Comparison of ENCODE assay signal across 19 cellular contexts in the genomic region with DNA sequence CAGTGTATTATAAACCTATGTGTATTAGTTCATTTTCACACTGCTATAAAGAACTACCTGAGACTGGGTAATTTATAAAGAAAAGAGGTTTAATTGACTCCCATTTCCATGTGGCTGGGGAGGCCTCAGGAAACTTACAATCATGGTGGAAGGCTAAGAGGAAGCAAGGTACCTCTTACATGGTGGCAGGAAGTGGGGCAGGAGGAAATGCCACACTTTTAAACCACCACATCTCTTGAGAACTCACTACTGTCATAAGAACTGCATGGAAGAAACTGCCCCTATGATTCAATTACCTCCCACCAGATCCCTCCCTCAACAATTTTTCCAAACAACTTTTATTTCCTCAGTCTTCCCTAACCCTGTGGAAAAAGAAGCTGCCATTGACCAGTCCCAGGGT.
"Had no signal": no experiment of that assay in that cellular context is flagged by ENCODE, and none has a peak within 500 bp of the region (broad histone marks: within the 10 kb centered on the region; RNA-seq: fewer than 3 reads in every experiment).

No MANE protein-coding gene starts in this region.

- ATAC-seq: activated naive CD4-positive, alpha-beta T cell treated with anti-CD3 and anti-CD28 coated beads, Interleukin-2, amount 50 U/mL, for 72 hours; body of pancreas; right lobe of liver; stimulated activated naive CD8-positive, alpha-beta T cell treated with anti-CD3 and anti-CD28 coated beads, Interleukin-15, amount 100 ng/mL, for 72 hours had no signal

- H3K9me3 ChIP-seq: body of pancreas, right lobe of liver, suprapubic skin, transverse colon, vagina had no signal

- H2AFZ ChIP-seq: parathyroid adenoma had no signal

- H3K4me1 ChIP-seq: body of pancreas, parathyroid adenoma, right lobe of liver, suprapubic skin, transverse colon, vagina had no signal

- DNase-seq: activated B cell treated with CpG ODN at 0.5 μM for 24 hours; activated CD4-positive, alpha-beta T cell treated with anti-CD3 and anti-CD28 coated beads for 48 hours; activated effector memory CD4-positive, alpha-beta T cell treated with Interleukin-2 at 50 U/mL for 16 hours; activated T-cell treated with anti-CD3 and anti-CD28 coated beads, Interleukin-2, amount 50 U/mL, for 1 hour; body of pancreas; mesenchymal stem cell; right lobe of liver; small intestine; stimulated activated CD4-positive, alpha-beta T cell treated with anti-CD3 and anti-CD28 coated beads, Interleukin-15, amount 100 ng/mL, for 24 hours; stimulated activated CD4-positive, alpha-beta T cell treated with anti-CD3 and anti-CD28 coated beads, Interleukin-2, amount 100 ng/mL, for 48 hours; stimulated activated naive CD8-positive, alpha-beta T cell treated with anti-CD3 and anti-CD28 coated beads, Interleukin-15, amount 100 ng/mL, for 72 hours; SW 1271; transverse colon had no signal

- H3K36me3 ChIP-seq: right lobe of liver, suprapubic skin, transverse colon, vagina had no signal

- H3K4me3 Mint-ChIP-seq: activated B cell treated with CpG ODN at 0.5 μM for 24 hours; natural killer cell treated with Interleukin-12 subunit alpha and Interleukin-12 subunit beta and Interleukin-15 and Interleukin-18, amount 100 ng/mL, for 72 hours; stimulated activated naive CD8-positive, alpha-beta T cell treated with anti-CD3 and anti-CD28 coated beads, Interleukin-15, amount 100 ng/mL, for 72 hours; T-helper 2 cell treated with Interferon-gamma antibody and Interleukin-4, amounts not matched to agents 5 μg/mL and 100 μg/mL, for 36 hours had no signal

- H3K36me3 Mint-ChIP-seq: activated naive CD4-positive, alpha-beta T cell treated with anti-CD3 and anti-CD28 coated beads, Interleukin-2, amount 50 U/mL, for 72 hours; natural killer cell treated with Interleukin-12 subunit alpha and Interleukin-12 subunit beta and Interleukin-15 and Interleukin-18, amount 100 ng/mL, for 72 hours had no signal

- H3K79me2 ChIP-seq: parathyroid adenoma had no signal

- H3K27ac ChIP-seq: body of pancreas, parathyroid adenoma, right lobe of liver, suprapubic skin, transverse colon, vagina had no signal

- H3K9me3 Mint-ChIP-seq: activated B cell treated with CpG ODN at 0.5 μM for 24 hours; activated naive CD4-positive, alpha-beta T cell treated with anti-CD3 and anti-CD28 coated beads, Interleukin-2, amount 50 U/mL, for 72 hours; natural killer cell treated with Interleukin-12 subunit alpha and Interleukin-12 subunit beta and Interleukin-15 and Interleukin-18, amount 100 ng/mL, for 72 hours; stimulated activated naive CD8-positive, alpha-beta T cell treated with anti-CD3 and anti-CD28 coated beads, Interleukin-15, amount 100 ng/mL, for 72 hours; T-helper 2 cell treated with Interferon-gamma antibody and Interleukin-4, amounts not matched to agents 5 μg/mL and 100 μg/mL, for 36 hours had no signal

- H3K9ac ChIP-seq: parathyroid adenoma had no signal

- H3K27ac Mint-ChIP-seq: activated B cell treated with CpG ODN at 0.5 μM for 24 hours; activated naive CD4-positive, alpha-beta T cell treated with anti-CD3 and anti-CD28 coated beads, Interleukin-2, amount 50 U/mL, for 72 hours; stimulated activated naive CD8-positive, alpha-beta T cell treated with anti-CD3 and anti-CD28 coated beads, Interleukin-15, amount 100 ng/mL, for 72 hours; T-helper 2 cell treated with Interferon-gamma antibody and Interleukin-4, amounts not matched to agents 5 μg/mL and 100 μg/mL, for 36 hours had no signal

- H3K27me3 ChIP-seq: body of pancreas, right lobe of liver, suprapubic skin, transverse colon, vagina had no signal

- H3K4me3 ChIP-seq: body of pancreas, right lobe of liver, suprapubic skin, transverse colon, vagina had no signal
